Comparison of ENCODE assay signal across 13 cellular contexts in the genomic region with DNA sequence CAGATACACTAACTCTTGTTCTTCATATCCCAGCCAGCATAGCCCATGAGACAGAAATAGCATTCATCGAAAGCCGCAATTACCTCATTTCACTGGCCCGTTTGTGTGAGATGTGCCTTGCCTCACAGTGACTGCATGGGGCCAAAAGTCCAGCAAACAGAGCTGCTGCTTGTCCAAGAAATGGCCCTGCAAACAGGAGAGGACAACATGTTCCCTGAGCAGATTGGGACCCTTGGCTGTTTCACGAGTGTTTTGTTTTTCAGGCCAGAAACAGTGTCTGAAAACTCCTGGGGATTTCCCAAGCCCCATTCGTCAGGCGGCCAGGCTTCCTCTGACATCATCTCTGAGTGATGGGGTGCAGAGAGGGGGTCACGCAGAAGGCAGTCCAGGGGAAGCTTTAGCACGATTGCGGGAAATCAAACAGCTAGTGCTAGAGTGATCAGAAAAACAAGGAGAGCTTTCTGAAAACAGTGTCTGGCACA.
A peak's percentile ranks its signal among the peaks of the same experiment; 100 is the strongest.
DNase-seq lines count a peak whose midpoint lies in the region; ATAC-seq and TF ChIP-seq lines count a peak whose summit lies in the region.
"Had no signal": no experiment of that assay in that cellular context is flagged by ENCODE, and none has a peak within 500 bp of the region (broad histone marks: within the 10 kb centered on the region; RNA-seq: fewer than 3 reads in every experiment).

No MANE protein-coding gene starts in this region.

- H3K9me3 ChIP-seq in skeletal muscle tissue (ENCODE audit: control insufficient read depth in 3 of 3, low read length in 3 of 3) = no peaks in the 10 kb centered on the region
- H3K9me3 ChIP-seq: neutrophil had no signal

- no peak overlapping the region for H3K9ac ChIP-seq in skeletal muscle tissue (ENCODE audit: low read depth in 1 of 3, low read length in 3 of 3)

- peaks cover 0 to 4% (median 0%) of the 10 kb centered on the region in 3 donors for H3K4me1 ChIP-seq in skeletal muscle tissue (ENCODE audit: control insufficient read depth in 3 of 3, insufficient read depth in 3 of 3, low read length in 3 of 3)

- no peak for TF ChIP-seq CTCF in choroid plexus epithelial cell (conservative IDR thresholded peaks at IDR 0.05; ENCODE audit: low read depth, low read length)

- no peaks in the 10 kb centered on the region for H3K27me3 ChIP-seq in layer of hippocampus (ENCODE audit: control insufficient read depth, insufficient read depth, low read length)
- H3K27me3 ChIP-seq in skeletal muscle tissue (ENCODE audit: control insufficient read depth in 3 of 3, insufficient read depth in 3 of 3, low read length in 3 of 3) = no peaks in the 10 kb centered on the region
- H3K27me3 ChIP-seq: neutrophil had no signal

- H3K36me3 ChIP-seq in skeletal muscle tissue (ENCODE audit: control insufficient read depth in 3 of 3, insufficient read depth in 3 of 3, low read length in 3 of 3) = no peaks in the 10 kb centered on the region
- H3K36me3 ChIP-seq: neutrophil had no signal

- H3K4me3 ChIP-seq in choroid plexus epithelial cell (ENCODE audit: low read depth, low read length) (no peak overlapping the region), skeletal muscle tissue (ENCODE audit: low read length in 3 of 3) (no peak overlapping the region)

- H3K27ac ChIP-seq in layer of hippocampus (ENCODE audit: low read depth, low read length) = peak overlapping the region; percentile 12
- peak overlapping the region; percentile 52 for H3K27ac ChIP-seq in skeletal muscle tissue (ENCODE audit: low read depth, low read length)
- H3K27ac ChIP-seq: neutrophil had no signal

- peak; percentile 2 for DNase-seq in GOT3 (lab: John Stamatoyannopoulos, UW)
- DNase-seq in choroid plexus epithelial cell (ENCODE audit: low read depth) = peak; percentile 100
- no peak for DNase-seq in stimulated activated CD4-positive, alpha-beta T cell treated with anti-CD3 and anti-CD28 coated beads, Interleukin-1b, Interleukin-23, amount 100 ng/mL, for 48 hours
- no peak for DNase-seq in GM19240 (ENCODE audit: insufficient read length, low spot score)
- DNase-seq: activated CD4-positive, alpha-beta T cell treated with anti-CD3 and anti-CD28 coated beads for 4 hours; dermis blood vessel endothelial cell; DMS153; NCI-H524 had no signal

- ATAC-seq in HG02885 (IDR thresholded peaks at IDR 0.05; ENCODE audit: poor library complexity, unreplicated experiment) (no peak), HG02870 (IDR thresholded peaks at IDR 0.05; ENCODE audit: unreplicated experiment) (no peak)

Comparison
In these comparisons a context has a peak if more than half of its experiments do, and no peak if none do; other contexts are left out.
1. DNase-seq: peak in GOT3 (single experiment) and choroid plexus epithelial cell (single experiment); none in stimulated activated CD4-positive, alpha-beta T cell treated with anti-CD3 and anti-CD28 coated beads, Interleukin-1b, Interleukin-23, amount 100 ng/mL, for 48 hours (single experiment) and GM19240 (single experiment).